22 cellular contexts compared by ENCODE assay signal in genomic region chr12:104866286-104866685, GRCh38.
DNase-seq lines count a peak whose midpoint lies in the region; ATAC-seq, FAIRE-seq and TF ChIP-seq lines count a peak whose summit lies in the region.
"Had no signal": no experiment of that assay in that cellular context is flagged by ENCODE, and none has a peak within 500 bp of the region (broad histone marks: within the 10 kb centered on the region; RNA-seq: fewer than 3 reads in every experiment).

No MANE protein-coding gene starts in this region.

- ATAC-seq in CD4-positive, alpha-beta T cell (ENCODE audit: poor library complexity): no peak
- ATAC-seq: effector memory CD8-positive, alpha-beta T cell; stimulated activated naive CD8-positive, alpha-beta T cell treated with anti-CD3 and anti-CD28 coated beads, Interleukin-15, Interleukin-2, amounts not matched to agents 100 U/mL and 50 U/mL, for 24 hours had no signal

- H3K27me3 Mint-ChIP-seq in CD4-positive, alpha-beta T cell: no peaks in the 10 kb centered on the region
- H3K27me3 Mint-ChIP-seq: B cell had no signal

- H3K9me3 ChIP-seq in endothelial cell of umbilical vein (replicated peaks; ENCODE audit: control insufficient read depth, insufficient read depth, low read length) (no peaks in the 10 kb centered on the region), A673 (ENCODE audit: low read depth, low read length, poor library complexity, severe bottlenecking) (no peaks in the 10 kb centered on the region)
- no peaks in the 10 kb centered on the region for H3K9me3 ChIP-seq in CD4-positive, alpha-beta T cell (ENCODE audit: control insufficient read depth, low read length)
- H3K9me3 ChIP-seq: ovary had no signal

- dilution Hi-C loops in endothelial cell of umbilical vein (cut with MboI; ENCODE audit: extremely low pct_ligation_motif_present, low sequenced_read_pairs): no loop called here

- H3K9me1 ChIP-seq in endothelial cell of umbilical vein (replicated peaks; ENCODE audit: control insufficient read depth, extremely low read depth, insufficient read depth, low read length): no peaks in the 10 kb centered on the region

- H2AFZ ChIP-seq in endothelial cell of umbilical vein (ENCODE audit: low read depth, low read length): no peak overlapping the region

- TF ChIP-seq CTCF in AG09309 (IDR thresholded peaks at IDR 0.05; ENCODE audit: control insufficient read depth, insufficient read depth, low read depth, low read length, missing control alignments) (no peak), endothelial cell of umbilical vein (IDR thresholded peaks at IDR 0.05; ENCODE audit: extremely low read depth in 1 of 2, insufficient read depth in 1 of 2, low read depth in 1 of 2, low read length in 2 of 2) (no peak), A673 (conservative IDR thresholded peaks at IDR 0.05; ENCODE audit: low read depth, low read length) (no peak)
- no peak for TF ChIP-seq CTCF in CD4-positive, alpha-beta T cell (IDR thresholded peaks at IDR 0.05)

- no peak overlapping the region for H3K4me3 ChIP-seq in AG09309 (ENCODE audit: control insufficient read depth, low read depth, low read length)
- H3K4me3 ChIP-seq in endothelial cell of umbilical vein (replicated peaks in 1 of 3; ENCODE audit: insufficient read depth in 1 of 3, low read depth in 1 of 3, low read length in 3 of 3): no peak overlapping the region
- H3K4me3 ChIP-seq in A673 (ENCODE audit: low read depth, low read length, poor library complexity, severe bottlenecking): no peak overlapping the region
- H3K4me3 ChIP-seq: cardiac muscle cell, ovary, SK-N-MC had no signal

- no peak overlapping the region for H3K9ac ChIP-seq in endothelial cell of umbilical vein (replicated peaks; ENCODE audit: extremely low read depth, insufficient read depth, low read length)
- H3K9ac ChIP-seq: KMS-11 had no signal

- no peak for FAIRE-seq in endothelial cell of umbilical vein (lab: Jason Lieb, UNC)
- FAIRE-seq: D721Med, GM18507, islet of Langerhans had no signal

- H3K36me3 ChIP-seq in endothelial cell of umbilical vein (ENCODE audit: control insufficient read depth in 2 of 2, extremely low read depth in 1 of 2, insufficient read depth in 2 of 2, low read length in 2 of 2): no peaks in the 10 kb centered on the region
- H3K36me3 ChIP-seq in A673 (ENCODE audit: insufficient read depth, low read length, poor library complexity, severe bottlenecking): no peaks in the 10 kb centered on the region
- H3K36me3 ChIP-seq: cardiac muscle cell, ovary had no signal

- H3K4me1 Mint-ChIP-seq in CD4-positive, alpha-beta T cell (ENCODE audit: low read depth): no peaks in the 10 kb centered on the region

- no peaks in the 10 kb centered on the region for H3K4me1 ChIP-seq in endothelial cell of umbilical vein (ENCODE audit: control insufficient read depth, extremely low read depth, insufficient read depth, low read length)
- H3K4me1 ChIP-seq in A673 (ENCODE audit: insufficient read depth, low read length, poor library complexity, severe bottlenecking): no peaks in the 10 kb centered on the region

- H3K27me3 ChIP-seq in endothelial cell of umbilical vein (ENCODE audit: control insufficient read depth in 2 of 2, insufficient read depth in 2 of 2, low read length in 2 of 2): no peaks in the 10 kb centered on the region
- peaks cover 5% of the 10 kb centered on the region for H3K27me3 ChIP-seq in CD4-positive, alpha-beta T cell (ENCODE audit: control insufficient read depth, insufficient read depth, low read length)
- H3K27me3 ChIP-seq in A673 (replicated peaks; ENCODE audit: insufficient read depth, low read depth, low read length, poor library complexity): peaks cover 5% of the 10 kb centered on the region
- H3K27me3 ChIP-seq: cardiac muscle cell, ovary had no signal

- H3K27ac Mint-ChIP-seq in CD4-positive, alpha-beta T cell: no peak overlapping the region
- H3K27ac Mint-ChIP-seq: activated naive CD4-positive, alpha-beta T cell treated with anti-CD3 and anti-CD28 coated beads for 36 hours; B cell had no signal

- no peak for TF ChIP-seq POLR2A in endothelial cell of umbilical vein (IDR thresholded peaks at IDR 0.05; ENCODE audit: low read depth, low read length)

- BruUV-seq in endothelial cell of umbilical vein (replicated peaks; lab: Mats Ljungman, UMichigan): no TSS peak
- no TSS peak for BruUV-seq in A673 (replicated peaks; lab: Mats Ljungman, UMichigan)

- peak; percentile 33 for DNase-seq in AG09309 (ENCODE audit: low read depth)
- peak; percentile 17 for DNase-seq in NCI-H226
- DNase-seq in endothelial cell of umbilical vein (ENCODE audit: low read depth, low spot score): peak; percentile 90
- peak; percentile 50 to 93 for DNase-seq in lung microvascular endothelial cell (ENCODE audit: low read depth in 2 of 2)
- no peak for DNase-seq in GF-D8 (lab: John Stamatoyannopoulos, UW)
- DNase-seq in CD4-positive, alpha-beta T cell: no peak
- no peak for DNase-seq in A673 (ENCODE audit: low spot score)
- no peak for DNase-seq in NCI-H2196 (lab: John Stamatoyannopoulos, UW; ENCODE audit: unreplicated experiment)
- DNase-seq: activated CD4-positive, alpha-beta T cell treated with anti-CD3 and anti-CD28 coated beads for 4 hours; activated naive CD4-positive, alpha-beta T cell treated with anti-CD3 and anti-CD28 coated beads for 36 hours; effector memory CD8-positive, alpha-beta T cell; NCI-H1436; OCI-M1; stimulated activated naive CD8-positive, alpha-beta T cell treated with anti-CD3 and anti-CD28 coated beads, Interleukin-15, Interleukin-2, amounts not matched to agents 100 U/mL and 50 U/mL, for 24 hours had no signal

- no peak overlapping the region for H3K4me2 ChIP-seq in endothelial cell of umbilical vein (ENCODE audit: insufficient read depth, low read length)
- H3K4me2 ChIP-seq: KMS-11 had no signal

- POLR2A ChIA-PET in endothelial cell of umbilical vein (lab: Charles Lee): interaction anchor here (0.6 kb wide), 1 partner anchor 860 kb away, joined by 4 read pairs; no protein-coding TSS in a partner anchor
- POLR2A ChIA-PET in CD4-positive, alpha-beta T cell (lab: Charles Lee): no interaction called here
- POLR2A ChIA-PET in A673 (lab: Charles Lee; ENCODE audit: low non-redundant PET): no interaction called here

- no peaks in the 10 kb centered on the region for H3K36me3 Mint-ChIP-seq in CD4-positive, alpha-beta T cell (ENCODE audit: low read depth)

- H3K27ac ChIP-seq in endothelial cell of umbilical vein (ENCODE audit: insufficient read depth, low read depth, low read length) (no peak overlapping the region), A673 (ENCODE audit: low read depth, low read length, poor library complexity, severe bottlenecking) (no peak overlapping the region)
- no peak overlapping the region for H3K27ac ChIP-seq in CD4-positive, alpha-beta T cell (ENCODE audit: low read depth, low read length)
- H3K27ac ChIP-seq: cardiac muscle cell, KMS-11, ovary, SK-N-MC had no signal

- intact Hi-C loops in endothelial cell of umbilical vein (cut with micrococcal nuclease): no loop called here
- intact Hi-C loops in CD4-positive, alpha-beta T cell (cut with DNase I, micrococcal nuclease): no loop called here
- intact Hi-C loops in A673 (cut with micrococcal nuclease; ENCODE audit: unreplicated experiment): loop anchor here (10.0 kb wide), 1 partner anchor 411 kb away; the partner anchor contains the start of gene CHST11

- no peaks in the 10 kb centered on the region for H3K9me3 Mint-ChIP-seq in CD4-positive, alpha-beta T cell
- H3K9me3 Mint-ChIP-seq: activated naive CD4-positive, alpha-beta T cell treated with anti-CD3 and anti-CD28 coated beads for 36 hours; effector memory CD8-positive, alpha-beta T cell had no signal

- CTCF ChIA-PET in endothelial cell of umbilical vein (lab: Charles Lee) (interaction anchor here (0.6 to 3.8 kb wide), 7 partner anchors 9 to 491 kb away, joined by 3 to 27 read pairs (median 3); no protein-coding TSS in a partner anchor), A673 (lab: Charles Lee) (no interaction called here)
- CTCF ChIA-PET in CD4-positive, alpha-beta T cell (lab: Charles Lee): no interaction called here

- no peaks in the 10 kb centered on the region for H4K20me1 ChIP-seq in endothelial cell of umbilical vein (replicated peaks; ENCODE audit: control insufficient read depth, extremely low read depth, insufficient read depth, low read length)

- H3K4me3 Mint-ChIP-seq in CD4-positive, alpha-beta T cell: no peak overlapping the region
- H3K4me3 Mint-ChIP-seq: activated naive CD4-positive, alpha-beta T cell treated with anti-CD3 and anti-CD28 coated beads for 36 hours; B cell; effector memory CD8-positive, alpha-beta T cell had no signal

- no peaks in the 10 kb centered on the region for H3K79me2 ChIP-seq in endothelial cell of umbilical vein (ENCODE audit: control insufficient read depth, insufficient read depth, low read length)

TF ChIP-seq in endothelial cell of umbilical vein, 7 proteins besides CTCF, POLR2A, EP300 and RAD21:
- TF ChIP-seq JUN (IDR thresholded peaks at IDR 0.05; ENCODE audit: borderline replicate concordance, insufficient read depth, insufficient read length, low read depth) (no peak), FOS (IDR thresholded peaks at IDR 0.05; ENCODE audit: borderline replicate concordance, insufficient read depth, low read length) (no peak), POLR2AphosphoS5 (IDR thresholded peaks at IDR 0.05; ENCODE audit: insufficient read depth, low read depth, low read length) (no peak), GATA2 (IDR thresholded peaks at IDR 0.05; ENCODE audit: insufficient read depth, insufficient read length, low read depth, low read length) (no peak), EZH2 (IDR thresholded peaks at IDR 0.05; ENCODE audit: borderline replicate concordance, low read depth, low read length, severe bottlenecking) (no peak), MAX (IDR thresholded peaks at IDR 0.05; ENCODE audit: insufficient read depth, insufficient read length) (no peak), MYC (IDR thresholded peaks at IDR 0.05; ENCODE audit: low read depth, low read length) (no peak)

Comparison
In these comparisons a context has a peak if more than half of its experiments do, and no peak if none do; other contexts are left out.
1. DNase-seq: peak in AG09309 (single experiment), NCI-H226 (single experiment), endothelial cell of umbilical vein (single experiment) and lung microvascular endothelial cell (2 of 2); none in GF-D8 (single experiment), CD4-positive, alpha-beta T cell (0 of 10), A673 (single experiment) and NCI-H2196 (single experiment).